ENCODE assay signal across 13 cellular contexts in the genomic region with DNA sequence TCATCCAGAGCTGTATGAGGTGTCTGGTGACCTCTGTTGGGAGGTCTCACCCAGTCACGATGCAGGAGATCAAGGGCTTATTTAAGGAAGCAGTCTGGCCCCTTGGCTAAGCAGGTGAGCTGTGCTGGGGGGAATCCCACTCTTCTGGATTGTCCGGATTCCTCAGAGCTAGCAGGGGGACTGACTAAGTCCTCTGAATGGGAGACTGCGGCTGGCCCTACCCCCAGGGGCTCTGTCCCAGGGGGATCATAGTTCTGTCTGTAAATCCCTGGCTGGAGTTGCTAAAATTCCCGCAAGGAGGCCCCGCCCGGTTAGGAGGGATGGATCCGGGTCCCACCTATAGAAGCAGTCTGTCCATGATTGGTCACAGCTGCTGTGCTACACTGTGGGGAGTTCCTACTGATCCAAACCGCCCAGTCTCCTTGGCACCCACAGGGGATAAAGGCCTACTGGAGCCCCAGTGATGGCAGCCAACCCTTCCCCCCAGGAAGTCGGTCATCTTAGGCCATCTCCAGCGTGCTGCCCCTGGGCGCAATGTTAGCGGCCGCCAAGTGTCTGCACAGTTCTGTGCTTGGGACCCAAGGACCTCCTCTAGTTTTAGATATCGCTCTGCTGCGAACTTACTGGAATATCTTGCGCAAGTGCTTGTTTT.
"Had no signal": no experiment of that assay in that cellular context is flagged by ENCODE, and none has a peak within 500 bp of the region (broad histone marks: within the 10 kb centered on the region; RNA-seq: fewer than 3 reads in every experiment).

No MANE protein-coding gene starts in this region.

- H3K79me2 ChIP-seq: parathyroid adenoma had no signal

- H3K9ac ChIP-seq: parathyroid adenoma had no signal

- H2AFZ ChIP-seq: parathyroid adenoma had no signal

- H3K4me3 ChIP-seq: adrenal gland, tibial nerve had no signal

- DNase-seq: activated CD4-positive, alpha-beta T cell treated with anti-CD3 and anti-CD28 coated beads, Interleukin-2, amount 50 U/mL, for 1 hour; activated CD4-positive, CD25-positive, alpha-beta regulatory T cell; activated naive CD4-positive, alpha-beta T cell treated with anti-CD3 and anti-CD28 coated beads, Interleukin-2, amount 10 ng/mL, durations not matched to agents 7 days and 5 days; activated T-cell treated with anti-CD3 and anti-CD28 coated beads for 4 hours; adrenal gland; central memory CD4-positive, alpha-beta T cell; cortex of kidney; midbrain; T-helper 17 cell had no signal

- FAIRE-seq: keratinocyte had no signal

- H3K27me3 ChIP-seq: adrenal gland, tibial nerve had no signal

- H3K36me3 ChIP-seq: adrenal gland, tibial nerve had no signal

- H3K4me3 Mint-ChIP-seq: activated naive CD4-positive, alpha-beta T cell treated with anti-CD3 and anti-CD28 coated beads, Interleukin-2, amount 10 ng/mL, durations not matched to agents 7 days and 5 days; T-helper 17 cell had no signal

- H3K36me3 Mint-ChIP-seq: activated naive CD4-positive, alpha-beta T cell treated with anti-CD3 and anti-CD28 coated beads, Interleukin-2, amount 10 ng/mL, durations not matched to agents 7 days and 5 days had no signal

- H3K9me3 ChIP-seq: adrenal gland, tibial nerve had no signal

- H3K4me1 Mint-ChIP-seq: activated naive CD4-positive, alpha-beta T cell treated with anti-CD3 and anti-CD28 coated beads, Interleukin-2, amount 10 ng/mL, durations not matched to agents 7 days and 5 days; T-helper 17 cell had no signal

- H3K4me1 ChIP-seq: adrenal gland, parathyroid adenoma, tibial nerve had no signal

- H3K27ac Mint-ChIP-seq: activated naive CD4-positive, alpha-beta T cell treated with anti-CD3 and anti-CD28 coated beads, Interleukin-2, amount 10 ng/mL, durations not matched to agents 7 days and 5 days; activated T-helper 2 cell treated with anti-CD3 and anti-CD28 coated beads, Interferon-gamma antibody, Interleukin-2, Interleukin-4, amounts not matched to agents 10 μg/mL and 5 μg/mL and 100 μg/mL, durations not matched to agents 14 hours and 24 hours and 36 hours; T-helper 17 cell had no signal

- H3K9me3 Mint-ChIP-seq: activated naive CD4-positive, alpha-beta T cell treated with anti-CD3 and anti-CD28 coated beads, Interleukin-2, amount 10 ng/mL, durations not matched to agents 7 days and 5 days had no signal

- H3K27ac ChIP-seq: adrenal gland, parathyroid adenoma, tibial nerve had no signal

- ATAC-seq: T-helper 17 cell had no signal

- H3K27me3 Mint-ChIP-seq: activated naive CD4-positive, alpha-beta T cell treated with anti-CD3 and anti-CD28 coated beads, Interleukin-2, amount 10 ng/mL, durations not matched to agents 7 days and 5 days; T-helper 17 cell had no signal
